31 cellular contexts compared by ENCODE assay signal in genomic region chr13:49388256-49388655, GRCh38.
"Had no signal": no experiment of that assay in that cellular context is flagged by ENCODE, and none has a peak within 500 bp of the region (broad histone marks: within the 10 kb centered on the region; RNA-seq: fewer than 3 reads in every experiment).

No MANE protein-coding gene starts in this region.

- H3K36me3 ChIP-seq: adrenal gland, colonic mucosa had no signal

- ATAC-seq: activated CD4-positive, alpha-beta T cell treated with anti-CD3 and anti-CD28 coated beads for 36 hours; activated CD8-positive, alpha-beta memory T cell treated with anti-CD3 and anti-CD28 coated beads, Interleukin-2, amount 10 ng/mL, durations not matched to agents 7 days and 5 days; activated CD8-positive, alpha-beta T cell treated with anti-CD3 and anti-CD28 coated beads, Interleukin-2, amount 10 ng/mL, durations not matched to agents 7 days and 5 days; activated naive CD8-positive, alpha-beta T cell treated with anti-CD3 and anti-CD28 coated beads, Interleukin-2, amount 50 U/mL, for 24 hours; body of pancreas; esophagus mucosa; T-helper 17 cell had no signal

- DNase-seq: activated CD4-positive, alpha-beta memory T cell treated with anti-CD3 and anti-CD28 coated beads for 36 hours; activated CD4-positive, alpha-beta T cell treated with anti-CD3 and anti-CD28 coated beads for 36 hours; activated CD4-positive, alpha-beta T cell treated with anti-CD3 and anti-CD28 coated beads, Interleukin-2, amount 10 ng/mL, durations not matched to agents 24 days and 14 days; activated CD4-positive, CD25-positive, alpha-beta regulatory T cell; activated CD4-positive, CD25-positive, alpha-beta regulatory T cell treated with anti-CD3 and anti-CD28 coated beads, Interleukin-2, amount 50 U/mL, for 72 hours; activated CD8-positive, alpha-beta memory T cell treated with anti-CD3 and anti-CD28 coated beads, Interleukin-2, amount 10 ng/mL, durations not matched to agents 7 days and 5 days; activated CD8-positive, alpha-beta memory T cell treated with anti-CD3 and anti-CD28 coated beads, Interleukin-2, amount 50 U/mL, for 4 hours; activated CD8-positive, alpha-beta T cell treated with anti-CD3 and anti-CD28 coated beads, Interleukin-2, amount 10 ng/mL, durations not matched to agents 7 days and 5 days; activated effector memory CD4-positive, alpha-beta T cell treated with anti-CD3 and anti-CD28 coated beads, Interleukin-2, amount 50 U/mL, for 16 hours; activated naive CD4-positive, alpha-beta T cell treated with anti-CD3 and anti-CD28 coated beads for 36 hours; activated naive CD8-positive, alpha-beta T cell treated with anti-CD3 and anti-CD28 coated beads for 36 hours; activated naive CD8-positive, alpha-beta T cell treated with anti-CD3 and anti-CD28 coated beads, Interleukin-2, amount 50 U/mL, for 24 hours; activated T-cell treated with anti-CD3 and anti-CD28 coated beads, Interleukin-2, amount 50 U/mL, for 1 hour; activated T-cell treated with anti-CD3 and anti-CD28 coated beads, Interleukin-2, amount 50 U/mL, for 48 hours; adrenal gland; amygdala; aorta; body of pancreas; caudate nucleus; colonic mucosa; effector CD8-positive, alpha-beta T cell; endodermal cell; foreskin fibroblast; head of caudate nucleus; T-helper 17 cell; T1000 had no signal

- H3K27ac ChIP-seq: adrenal gland, body of pancreas, colonic mucosa had no signal

- H3K9me3 Mint-ChIP-seq: activated CD4-positive, alpha-beta T cell treated with anti-CD3 and anti-CD28 coated beads, Interleukin-2, amount 10 ng/mL, durations not matched to agents 24 days and 14 days; activated naive CD4-positive, alpha-beta T cell treated with anti-CD3 and anti-CD28 coated beads, Interleukin-2, amount 50 U/mL, for 24 hours; activated naive CD8-positive, alpha-beta T cell treated with anti-CD3 and anti-CD28 coated beads, Interleukin-2, amount 50 U/mL, for 24 hours; activated T-helper 1 cell treated with anti-CD3 and anti-CD28 coated beads, Interleukin-12 subunit alpha, Interleukin-12 subunit beta, Interleukin-2, Interleukin-4 antibody, amounts not matched to agents 30 ng/mL and 10 ng/mL and 1 ng/mL, durations not matched to agents 14 hours and 24 hours and 36 hours; activated T-helper 2 cell treated with anti-CD3 and anti-CD28 coated beads, Interferon-gamma antibody, Interleukin-2, Interleukin-4, amounts not matched to agents 10 μg/mL and 5 μg/mL and 100 μg/mL, durations not matched to agents 14 hours and 24 hours and 36 hours; T-helper 2 cell treated with Interferon-gamma antibody and Interleukin-4, amounts not matched to agents 5 μg/mL and 100 μg/mL, for 36 hours had no signal

- H3K4me3 Mint-ChIP-seq: activated CD4-positive, alpha-beta memory T cell treated with anti-CD3 and anti-CD28 coated beads for 36 hours; activated CD4-positive, alpha-beta T cell treated with anti-CD3 and anti-CD28 coated beads for 36 hours; activated CD4-positive, alpha-beta T cell treated with anti-CD3 and anti-CD28 coated beads, Interleukin-2, amount 10 ng/mL, durations not matched to agents 24 days and 14 days; activated CD8-positive, alpha-beta memory T cell treated with anti-CD3 and anti-CD28 coated beads, Interleukin-2, amount 10 ng/mL, durations not matched to agents 7 days and 5 days; activated CD8-positive, alpha-beta T cell treated with anti-CD3 and anti-CD28 coated beads, Interleukin-2, amount 10 ng/mL, durations not matched to agents 7 days and 5 days; activated naive CD4-positive, alpha-beta T cell treated with anti-CD3 and anti-CD28 coated beads for 36 hours; activated naive CD4-positive, alpha-beta T cell treated with anti-CD3 and anti-CD28 coated beads, Interleukin-2, amount 50 U/mL, for 24 hours; activated naive CD8-positive, alpha-beta T cell treated with anti-CD3 and anti-CD28 coated beads for 36 hours; activated naive CD8-positive, alpha-beta T cell treated with anti-CD3 and anti-CD28 coated beads, Interleukin-2, amount 50 U/mL, for 24 hours; activated T-helper 1 cell treated with anti-CD3 and anti-CD28 coated beads, Interleukin-12 subunit alpha, Interleukin-12 subunit beta, Interleukin-2, Interleukin-4 antibody, amounts not matched to agents 30 ng/mL and 10 ng/mL and 1 ng/mL, durations not matched to agents 14 hours and 24 hours and 36 hours; endodermal cell; T-helper 17 cell; T-helper 2 cell treated with Interferon-gamma antibody and Interleukin-4, amounts not matched to agents 5 μg/mL and 100 μg/mL, for 36 hours had no signal

- H3K27ac Mint-ChIP-seq: activated CD4-positive, alpha-beta memory T cell treated with anti-CD3 and anti-CD28 coated beads for 36 hours; activated CD4-positive, alpha-beta T cell treated with anti-CD3 and anti-CD28 coated beads for 36 hours; activated CD4-positive, alpha-beta T cell treated with anti-CD3 and anti-CD28 coated beads, Interleukin-2, amount 10 ng/mL, durations not matched to agents 24 days and 14 days; activated CD8-positive, alpha-beta memory T cell treated with anti-CD3 and anti-CD28 coated beads, Interleukin-2, amount 10 ng/mL, durations not matched to agents 7 days and 5 days; activated CD8-positive, alpha-beta T cell treated with anti-CD3 and anti-CD28 coated beads, Interleukin-2, amount 10 ng/mL, durations not matched to agents 7 days and 5 days; activated naive CD4-positive, alpha-beta T cell treated with anti-CD3 and anti-CD28 coated beads for 36 hours; activated naive CD4-positive, alpha-beta T cell treated with anti-CD3 and anti-CD28 coated beads, Interleukin-2, amount 50 U/mL, for 24 hours; activated naive CD8-positive, alpha-beta T cell treated with anti-CD3 and anti-CD28 coated beads for 36 hours; activated naive CD8-positive, alpha-beta T cell treated with anti-CD3 and anti-CD28 coated beads, Interleukin-2, amount 50 U/mL, for 24 hours; activated T-helper 1 cell treated with anti-CD3 and anti-CD28 coated beads, Interleukin-12 subunit alpha, Interleukin-12 subunit beta, Interleukin-2, Interleukin-4 antibody, amounts not matched to agents 30 ng/mL and 10 ng/mL and 1 ng/mL, durations not matched to agents 14 hours and 24 hours and 36 hours; activated T-helper 2 cell treated with anti-CD3 and anti-CD28 coated beads, Interferon-gamma antibody, Interleukin-2, Interleukin-4, amounts not matched to agents 10 μg/mL and 5 μg/mL and 100 μg/mL, durations not matched to agents 14 hours and 24 hours and 36 hours; endodermal cell; T-helper 17 cell; T-helper 2 cell treated with Interferon-gamma antibody and Interleukin-4, amounts not matched to agents 5 μg/mL and 100 μg/mL, for 36 hours had no signal

- H3K27me3 ChIP-seq: adrenal gland, body of pancreas, colonic mucosa had no signal

- H3K4me1 ChIP-seq: colonic mucosa had no signal

- H3K9me3 ChIP-seq: adrenal gland, body of pancreas, colonic mucosa had no signal

- H3K4me1 Mint-ChIP-seq: activated CD4-positive, alpha-beta T cell treated with anti-CD3 and anti-CD28 coated beads for 36 hours; activated CD4-positive, alpha-beta T cell treated with anti-CD3 and anti-CD28 coated beads, Interleukin-2, amount 10 ng/mL, durations not matched to agents 24 days and 14 days; activated CD8-positive, alpha-beta memory T cell treated with anti-CD3 and anti-CD28 coated beads, Interleukin-2, amount 10 ng/mL, durations not matched to agents 7 days and 5 days; activated naive CD4-positive, alpha-beta T cell treated with anti-CD3 and anti-CD28 coated beads, Interleukin-2, amount 50 U/mL, for 24 hours; activated naive CD8-positive, alpha-beta T cell treated with anti-CD3 and anti-CD28 coated beads for 36 hours; activated naive CD8-positive, alpha-beta T cell treated with anti-CD3 and anti-CD28 coated beads, Interleukin-2, amount 50 U/mL, for 24 hours; T-helper 17 cell had no signal

- H3K27me3 Mint-ChIP-seq: activated CD8-positive, alpha-beta memory T cell treated with anti-CD3 and anti-CD28 coated beads, Interleukin-2, amount 10 ng/mL, durations not matched to agents 7 days and 5 days; activated naive CD4-positive, alpha-beta T cell treated with anti-CD3 and anti-CD28 coated beads, Interleukin-2, amount 50 U/mL, for 24 hours; activated naive CD8-positive, alpha-beta T cell treated with anti-CD3 and anti-CD28 coated beads, Interleukin-2, amount 50 U/mL, for 24 hours; T-helper 17 cell had no signal

- H3K4me3 ChIP-seq: body of pancreas, colonic mucosa had no signal
